In the genomic region with DNA sequence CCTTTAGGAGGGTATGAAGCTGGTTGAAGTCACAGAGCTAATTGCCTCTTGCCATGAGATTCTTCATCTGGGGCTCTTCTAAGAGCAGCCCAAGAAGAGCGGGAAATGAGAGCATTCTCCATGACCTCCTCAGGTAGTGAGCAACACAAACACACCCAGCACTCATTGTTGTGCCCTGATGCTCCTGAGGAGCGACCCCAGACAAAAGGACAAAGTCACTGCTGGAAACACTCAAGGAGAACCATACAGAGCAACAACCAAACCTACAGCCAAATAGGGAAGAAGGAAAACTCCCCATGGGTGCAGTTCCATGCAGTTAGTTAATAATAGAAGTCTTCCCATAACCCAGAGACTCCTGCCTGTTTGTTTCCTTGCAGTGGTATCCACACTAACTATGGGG, we compare ENCODE assay signal across 2 cellular contexts.
TF ChIP-seq lines count a peak whose summit lies in the region.

No MANE protein-coding gene starts in this region.

TF ChIP-seq in GM23338, 12 proteins besides CTCF, POLR2A, EP300 and RAD21 (continued from another document):
- TF ChIP-seq ZNF462 (CRISPR knock-in tag; IDR thresholded peaks at IDR 0.05): no peak
- TF ChIP-seq NANOG (IDR thresholded peaks at IDR 0.05; ENCODE audit: borderline replicate concordance): no peak

TF ChIP-seq in WTC11, 78 proteins besides CTCF, POLR2A, EP300 and RAD21 (continued from another document):
- TF ChIP-seq, protein P1, sequence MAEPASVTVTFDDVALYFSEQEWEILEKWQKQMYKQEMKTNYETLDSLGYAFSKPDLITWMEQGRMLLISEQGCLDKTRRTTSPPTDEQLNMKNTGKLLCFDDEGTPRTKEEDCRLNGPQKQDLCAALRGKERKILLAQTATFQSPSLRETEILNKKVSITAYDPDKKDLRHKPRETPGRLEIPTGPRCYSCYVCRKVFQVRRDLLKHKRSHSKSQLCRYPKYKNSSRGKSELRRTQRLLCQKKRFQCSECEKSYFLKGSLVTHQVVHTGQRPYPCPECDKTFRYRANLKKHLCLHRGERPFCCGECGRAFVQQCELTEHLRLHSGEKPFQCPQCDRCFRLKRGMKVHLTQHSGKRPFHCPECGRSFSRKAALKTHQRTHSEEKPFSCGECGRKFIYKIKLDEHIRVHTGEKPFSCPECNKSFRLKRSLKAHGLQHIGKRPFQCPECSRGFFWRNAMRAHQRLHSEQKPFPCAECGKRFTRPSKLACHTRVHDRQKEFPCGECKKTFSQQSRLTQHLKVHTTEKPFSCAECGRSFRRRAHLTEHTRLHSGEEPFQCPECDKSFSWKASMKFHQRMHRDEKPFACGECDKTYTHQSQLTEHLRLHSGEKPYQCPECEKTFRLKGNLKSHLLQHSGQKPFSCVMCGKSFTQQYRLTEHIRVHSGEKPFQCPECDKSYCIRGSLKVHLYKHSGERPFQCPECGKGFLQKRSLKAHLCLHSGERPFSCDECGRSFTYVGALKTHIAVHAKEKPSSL (CRISPR knock-in tag; conservative IDR thresholded peaks at IDR 0.05): no peak
- TF ChIP-seq NR2C2 (CRISPR knock-in tag; IDR thresholded peaks at IDR 0.05) (no peak), NFYB (CRISPR knock-in tag; conservative IDR thresholded peaks at IDR 0.05; ENCODE audit: low read depth) (no peak), NFE2L1 (CRISPR knock-in tag; IDR thresholded peaks at IDR 0.05) (no peak), ATF1 (CRISPR knock-in tag; IDR thresholded peaks at IDR 0.05) (no peak), HMGA2 (CRISPR knock-in tag; IDR thresholded peaks at IDR 0.05) (no peak), ZNF317 (CRISPR knock-in tag; IDR thresholded peaks at IDR 0.05; ENCODE audit: borderline replicate concordance, low read depth) (no peak), SP1 (CRISPR knock-in tag; conservative IDR thresholded peaks at IDR 0.05) (no peak), ZNF138 (CRISPR knock-in tag; conservative IDR thresholded peaks at IDR 0.05) (no peak), KAT7 (CRISPR knock-in tag; IDR thresholded peaks at IDR 0.05; ENCODE audit: borderline replicate concordance) (no peak)
- TF ChIP-seq, protein P2, sequence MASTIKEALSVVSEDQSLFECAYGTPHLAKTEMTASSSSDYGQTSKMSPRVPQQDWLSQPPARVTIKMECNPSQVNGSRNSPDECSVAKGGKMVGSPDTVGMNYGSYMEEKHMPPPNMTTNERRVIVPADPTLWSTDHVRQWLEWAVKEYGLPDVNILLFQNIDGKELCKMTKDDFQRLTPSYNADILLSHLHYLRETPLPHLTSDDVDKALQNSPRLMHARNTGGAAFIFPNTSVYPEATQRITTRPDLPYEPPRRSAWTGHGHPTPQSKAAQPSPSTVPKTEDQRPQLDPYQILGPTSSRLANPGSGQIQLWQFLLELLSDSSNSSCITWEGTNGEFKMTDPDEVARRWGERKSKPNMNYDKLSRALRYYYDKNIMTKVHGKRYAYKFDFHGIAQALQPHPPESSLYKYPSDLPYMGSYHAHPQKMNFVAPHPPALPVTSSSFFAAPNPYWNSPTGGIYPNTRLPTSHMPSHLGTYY (CRISPR knock-in tag; IDR thresholded peaks at IDR 0.05): no peak
